ENCODE assay signal across 16 cellular contexts in genomic region chr2:3405876-3406275, GRCh38. TPM values are rescaled to one million over a fixed set of nuclear protein-coding genes. Genes with fewer than 3 reads are reported as not detected.
DNase-seq lines count a peak whose midpoint lies in the region; ATAC-seq and TF ChIP-seq lines count a peak whose summit lies in the region.
"Had no signal": no experiment of that assay in that cellular context is flagged by ENCODE, and none has a peak within 500 bp of the region (broad histone marks: within the 10 kb centered on the region; RNA-seq: fewer than 3 reads in every experiment).

No MANE protein-coding gene starts in this region.

- CTCF ChIA-PET in HEK293T (lab: Yijun Ruan, JAX), result interaction anchor here (1.3 kb wide), 1 partner anchor 18 kb away, joined by 3 read pairs; no protein-coding TSS in a partner anchor

- intact Hi-C loops in Right ventricle myocardium superior (cut with DNase I), result no loop called here
- intact Hi-C loops in cardiac septum (cut with DNase I), result no loop called here

- POLR2A ChIA-PET in HEK293T (lab: Yijun Ruan, JAX), result no interaction called here

- DNase-seq in Right ventricle myocardium superior (no peak), cardiac septum (ENCODE audit: low spot score) (no peak), cardiac muscle cell (ENCODE audit: low read depth in 1 of 2, low spot score in 1 of 2) (no peak), myocyte (ENCODE audit: low read depth) (peak; percentile 31), NAMALWA (ENCODE audit: low spot score) (no peak), activated T-cell treated with anti-CD3 and anti-CD28 coated beads for 4 hours (no peak), HEK293T (ENCODE audit: extremely low spot score) (no peak), AG20443 (ENCODE audit: low spot score) (no peak)
- DNase-seq: DMS153, EL, H7, Kasumi-1, NCI-H187, NCI-H446, NCI-H69, OCI-M1 had no signal

- H3K27me3 ChIP-seq in cardiac muscle cell, result no peaks in the 10 kb centered on the region

- peak overlapping the region; percentile 15 for H3K27ac ChIP-seq in cardiac muscle cell

- no peaks in the 10 kb centered on the region for H3K9me3 ChIP-seq in cardiac muscle cell (ENCODE audit: low read depth)

- no peak for TF ChIP-seq CTCF in cardiac muscle cell (IDR thresholded peaks at IDR 0.05; ENCODE audit: low read depth, low read length)

- no peak overlapping the region for H3K4me3 ChIP-seq in cardiac muscle cell

- ATAC-seq in Right ventricle myocardium superior (ENCODE audit: poor library complexity), result peak; percentile 65

- H3K36me3 ChIP-seq in cardiac muscle cell, result peaks cover 15% of the 10 kb centered on the region

- H3K4me1 ChIP-seq in cardiac muscle cell (ENCODE audit: low read depth), result no peaks in the 10 kb centered on the region

TF ChIP-seq in HEK293T, 16 proteins besides CTCF, POLR2A, EP300 and RAD21:
- TF ChIP-seq ZNF384 (IDR thresholded peaks at IDR 0.05), result no peak
- no peak for TF ChIP-seq TARDBP (IDR thresholded peaks at IDR 0.05)
- TF ChIP-seq SP1 (IDR thresholded peaks at IDR 0.05), result no peak
- no peak for TF ChIP-seq CTBP1 (IDR thresholded peaks at IDR 0.05; ENCODE audit: borderline replicate concordance)
- no peak for TF ChIP-seq HDGF (IDR thresholded peaks at IDR 0.05; ENCODE audit: borderline replicate concordance)
- no peak for TF ChIP-seq SUZ12 (IDR thresholded peaks at IDR 0.05)
- TF ChIP-seq L3MBTL2 (conservative IDR thresholded peaks at IDR 0.05), result no peak
- TF ChIP-seq FOXM1 (IDR thresholded peaks at IDR 0.05; ENCODE audit: borderline replicate concordance), result no peak

RNA-seq across cellular contexts. Expression of gene TRAPPC12, which starts 26.4 kb away (rescaled TPM):
- total RNA-seq in Right ventricle myocardium superior (104 TPM), cardiac septum (67.5 TPM), cardiac muscle cell (103 and 129 TPM in 2 replicates), myocyte (49.8 and 62.6 TPM in 2 replicates)
- polyA plus RNA-seq in cardiac muscle cell, result 77.2 and 95.8 TPM in 2 replicates
- polyA plus RNA-seq in myocyte (2012), result 75.7 TPM

RNA-seq across cellular contexts. Expression of gene EIPR1, which starts 28.3 kb away (rescaled TPM):
- total RNA-seq in Right ventricle myocardium superior, result 8.4 TPM
- 10.5 TPM for total RNA-seq in cardiac septum
- total RNA-seq in cardiac muscle cell, result 23.2 and 54.4 TPM in 2 replicates
- polyA plus RNA-seq in cardiac muscle cell, result 12.6 and 28.2 TPM in 2 replicates
- 52.9 and 57.8 TPM in 2 replicates for total RNA-seq in myocyte
- polyA plus RNA-seq in myocyte (2012), result 29.2 TPM
